ENCODE assay signal across 9 cellular contexts in the genomic region with DNA sequence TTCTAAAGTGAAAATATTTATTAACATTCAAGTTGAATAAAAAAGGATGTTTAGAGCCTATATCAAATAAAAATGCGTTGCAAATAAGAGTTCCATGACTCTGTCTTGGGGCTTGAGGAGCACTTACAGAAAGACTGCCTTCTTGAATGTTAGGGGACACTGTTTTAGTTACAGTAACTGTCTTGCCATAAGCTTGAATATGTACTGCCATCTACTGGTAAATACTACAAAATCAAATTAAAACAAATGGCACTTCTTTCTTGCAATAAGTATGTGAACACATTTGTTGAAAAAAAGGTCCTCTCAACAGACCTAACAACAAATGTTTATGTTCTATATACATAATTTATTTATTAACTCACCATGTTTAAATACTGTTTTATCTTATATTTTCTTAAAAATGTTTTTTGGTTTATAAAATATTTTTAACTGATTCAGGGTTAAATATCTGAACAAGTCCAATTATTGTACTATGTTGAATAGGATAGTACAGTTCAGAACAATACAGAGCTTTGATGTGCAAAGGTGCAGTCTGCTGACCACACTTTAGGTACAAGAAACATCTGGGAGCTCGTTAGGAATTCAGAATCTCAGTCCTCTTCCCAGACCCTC.
A peak's percentile ranks its signal among the peaks of the same experiment; 100 is the strongest.
DNase-seq lines count a peak whose midpoint lies in the region; ATAC-seq and TF ChIP-seq lines count a peak whose summit lies in the region.
"Had no signal": no experiment of that assay in that cellular context is flagged by ENCODE, and none has a peak within 500 bp of the region (broad histone marks: within the 10 kb centered on the region; RNA-seq: fewer than 3 reads in every experiment).

No MANE protein-coding gene starts in this region.

- intact Hi-C loops in activated naive CD4-positive, alpha-beta T cell treated with anti-CD3 and anti-CD28 coated beads for 36 hours (cut with micrococcal nuclease) = loop anchor here (1.0 kb wide), 2 partner anchors 158 to 1375 kb away; no protein-coding TSS in a partner anchor

- no peaks in the 10 kb centered on the region for H3K27me3 Mint-ChIP-seq in activated naive CD4-positive, alpha-beta T cell treated with anti-CD3 and anti-CD28 coated beads for 36 hours (ENCODE audit: low read depth)
- H3K27me3 Mint-ChIP-seq: B cell had no signal

- H3K4me1 Mint-ChIP-seq in activated naive CD4-positive, alpha-beta T cell treated with anti-CD3 and anti-CD28 coated beads for 36 hours (ENCODE audit: low read depth) = no peaks in the 10 kb centered on the region
- H3K4me1 Mint-ChIP-seq: B cell had no signal

- H3K4me3 ChIP-seq in cardiac fibroblast (replicated peaks in 1 of 2; ENCODE audit: low read depth in 2 of 2, low read length in 2 of 2) = no peak overlapping the region

- no peak overlapping the region for H3K27ac Mint-ChIP-seq in activated naive CD4-positive, alpha-beta T cell treated with anti-CD3 and anti-CD28 coated beads for 36 hours
- H3K27ac Mint-ChIP-seq: B cell had no signal

- ATAC-seq in HG02973 (IDR thresholded peaks at IDR 0.05; ENCODE audit: unreplicated experiment) (peak; percentile 73), GM21390 (IDR thresholded peaks at IDR 0.05; ENCODE audit: unreplicated experiment) (no peak)

- H3K4me3 Mint-ChIP-seq in activated naive CD4-positive, alpha-beta T cell treated with anti-CD3 and anti-CD28 coated beads for 36 hours = no peak overlapping the region
- H3K4me3 Mint-ChIP-seq: B cell had no signal

- CTCF ChIA-PET in activated naive CD4-positive, alpha-beta T cell treated with anti-CD3 and anti-CD28 coated beads for 36 hours (lab: Charles Lee) = interaction anchor here (0.9 kb wide), 1 partner anchor 771 kb away, joined by 5 read pairs; no protein-coding TSS in a partner anchor

- DNase-seq in NCI-H2107 treated with DMSO at 0.1 percent for 48 hours (lab: John Stamatoyannopoulos, UW; ENCODE audit: unreplicated experiment) (peak; percentile 36), NCI-H2107 (lab: John Stamatoyannopoulos, UW) (no peak), NCI-H345 (lab: John Stamatoyannopoulos, UW) (peak; percentile 56), cardiac fibroblast (ENCODE audit: low read depth in 2 of 2) (peak; percentile 53 to 57), midbrain (lab: John Stamatoyannopoulos, UW) (peak; percentile 67)
- no peak for DNase-seq in activated naive CD4-positive, alpha-beta T cell treated with anti-CD3 and anti-CD28 coated beads for 36 hours

- no peaks in the 10 kb centered on the region for H3K9me3 Mint-ChIP-seq in activated naive CD4-positive, alpha-beta T cell treated with anti-CD3 and anti-CD28 coated beads for 36 hours

- H3K36me3 Mint-ChIP-seq in activated naive CD4-positive, alpha-beta T cell treated with anti-CD3 and anti-CD28 coated beads for 36 hours (ENCODE audit: low read depth) = no peaks in the 10 kb centered on the region

- TF ChIP-seq CTCF in cardiac fibroblast (IDR thresholded peaks at IDR 0.05; ENCODE audit: low read depth, low read length) = peak; percentile 28

Comparison
In these comparisons a context has a peak if more than half of its experiments do, and no peak if none do; other contexts are left out.
1. DNase-seq: peak in NCI-H2107 treated with DMSO at 0.1 percent for 48 hours (single experiment), NCI-H345 (single experiment), cardiac fibroblast (2 of 2) and midbrain (single experiment); none in NCI-H2107 (single experiment) and activated naive CD4-positive, alpha-beta T cell treated with anti-CD3 and anti-CD28 coated beads for 36 hours (single experiment).